ENCODE assay signal across 20 cellular contexts in genomic region chr4:150055467-150055866, GRCh38. TPM values are rescaled to one million over a fixed set of nuclear protein-coding genes. Genes with fewer than 3 reads are reported as not detected.
A peak's percentile ranks its signal among the peaks of the same experiment; 100 is the strongest.
DNase-seq lines count a peak whose midpoint lies in the region; ATAC-seq, FAIRE-seq and TF ChIP-seq lines count a peak whose summit lies in the region.
"Had no signal": no experiment of that assay in that cellular context is flagged by ENCODE, and none has a peak within 500 bp of the region (broad histone marks: within the 10 kb centered on the region; RNA-seq: fewer than 3 reads in every experiment).

No MANE protein-coding gene starts in this region.

- no peaks in the 10 kb centered on the region for H3K79me2 ChIP-seq in HepG2 (ENCODE audit: insufficient read depth, low read length)

- no peak overlapping the region for H2BK120ac ChIP-seq in IMR-90 (ENCODE audit: low read depth, low read length)

- peaks cover 1% of the 10 kb centered on the region for H3K27me3 Mint-ChIP-seq in activated CD8-positive, alpha-beta T cell treated with anti-CD3 and anti-CD28 coated beads for 36 hours
- H3K27me3 Mint-ChIP-seq: B cell had no signal

- H3K9me3 ChIP-seq in HepG2 (ENCODE audit: low read length), result peaks cover 26% of the 10 kb centered on the region
- H3K9me3 ChIP-seq in right lobe of liver, result peaks cover 0 to 5% (median 0%) of the 10 kb centered on the region in 4 donors
- no peaks in the 10 kb centered on the region for H3K9me3 ChIP-seq in IMR-90 (ENCODE audit: control insufficient read depth, insufficient read depth, low read length)

- peaks cover 5% of the 10 kb centered on the region for H3K9me3 Mint-ChIP-seq in activated CD8-positive, alpha-beta T cell treated with anti-CD3 and anti-CD28 coated beads for 36 hours

- no peaks in the 10 kb centered on the region; a peak in 2 of 5 replicates for H3K27me3 ChIP-seq in HepG2 (ENCODE audit: control insufficient read depth in 1 of 2, insufficient read depth in 2 of 2, low read length in 2 of 2)
- no peaks in the 10 kb centered on the region for H3K27me3 ChIP-seq in right lobe of liver
- H3K27me3 ChIP-seq in IMR-90 (ENCODE audit: control insufficient read depth, insufficient read depth, low read length), result no peaks in the 10 kb centered on the region
- H3K27me3 ChIP-seq: BLaER1 treated with 17β-estradiol and CSF1 and Interleukin-3, amounts not matched to agents 10 nM and 100 nM had no signal

- H3K36me3 ChIP-seq in HepG2 (replicated peaks in 1 of 2; ENCODE audit: control insufficient read depth in 1 of 2, insufficient read depth in 2 of 2, low read length in 2 of 2) (no peaks in the 10 kb centered on the region), right lobe of liver (no peaks in the 10 kb centered on the region), IMR-90 (ENCODE audit: control insufficient read depth, insufficient read depth, low read length) (no peaks in the 10 kb centered on the region)
- H3K36me3 ChIP-seq: BLaER1 treated with 17β-estradiol and CSF1 and Interleukin-3, amounts not matched to agents 10 nM and 100 nM had no signal

- no peaks in the 10 kb centered on the region for H3K36me3 Mint-ChIP-seq in activated CD8-positive, alpha-beta T cell treated with anti-CD3 and anti-CD28 coated beads for 36 hours (ENCODE audit: low read depth)
- H3K36me3 Mint-ChIP-seq: CD8-positive, alpha-beta T cell had no signal

- H3K4ac ChIP-seq in IMR-90 (ENCODE audit: low read depth, low read length), result no peak overlapping the region

- no peak overlapping the region for H4K91ac ChIP-seq in IMR-90 (ENCODE audit: insufficient read depth, low read depth, low read length)

- FAIRE-seq in HepG2 (lab: Jason Lieb, UNC), result no peak
- FAIRE-seq: D721Med, G401.6, GM12891, GM19239 had no signal

- H3K4me3 ChIP-seq in HepG2 (replicated peaks in 1 of 3; ENCODE audit: insufficient read depth in 1 of 3, low read depth in 2 of 3, low read length in 3 of 3), result no peak overlapping the region
- H3K4me3 ChIP-seq in right lobe of liver, result no peak overlapping the region
- no peak overlapping the region for H3K4me3 ChIP-seq in IMR-90 (ENCODE audit: insufficient read depth, low read depth, low read length)
- H3K4me3 ChIP-seq: BLaER1 treated with 17β-estradiol and CSF1 and Interleukin-3, amounts not matched to agents 10 nM and 100 nM had no signal

- H3K4me1 ChIP-seq in HepG2 (ENCODE audit: insufficient read depth, low read length), result no peaks in the 10 kb centered on the region
- H3K4me1 ChIP-seq in right lobe of liver, result no peaks in the 10 kb centered on the region
- H3K4me1 ChIP-seq in IMR-90 (ENCODE audit: control insufficient read depth, insufficient read depth, low read length), result no peaks in the 10 kb centered on the region; the same call in 1 of the 2 replicates

- no peak overlapping the region for H2BK15ac ChIP-seq in IMR-90 (ENCODE audit: low read depth, low read length)

- no peak overlapping the region for H3K18ac ChIP-seq in IMR-90 (ENCODE audit: low read depth, low read length)

- H2AK9ac ChIP-seq in IMR-90 (replicated peaks; ENCODE audit: low read depth, low read length, poor library complexity), result no peak overlapping the region

- 0% methylated on average over 1 of the region's 1 CpG for WGBS in HepG2 (ENCODE audit: low lambda C conversion rate)
- 36% methylated on average over 1 of the region's 1 CpG for WGBS in right lobe of liver (ENCODE audit: insufficient coverage, low coverage, low lambda C conversion rate, missing lambda C conversion rate)
- WGBS in IMR-90 (ENCODE audit: extremely low coverage in 2 of 2, insufficient read length in 1 of 2), 2 experiments, result no CpG with 5 or more reads among the region's 1 CpG

- H3K27ac ChIP-seq in HepG2 (ENCODE audit: extremely low read length, insufficient read depth, low read length) (no peak overlapping the region), right lobe of liver (no peak overlapping the region), IMR-90 (ENCODE audit: insufficient read depth, low read length) (no peak overlapping the region)
- H3K27ac ChIP-seq: BLaER1 treated with 17β-estradiol and CSF1 and Interleukin-3, amounts not matched to agents 10 nM and 100 nM; C4-2B had no signal

- no peak overlapping the region for H4K8ac ChIP-seq in IMR-90 (ENCODE audit: low read depth in 2 of 2, low read length in 2 of 2)

- DNase-seq in HepG2 (ENCODE audit: low spot score), result peak; percentile 46
- no peak for DNase-seq in right lobe of liver
- DNase-seq in DMS53 (lab: John Stamatoyannopoulos, UW), result peak; percentile 43
- DNase-seq in IMR-90, result no peak
- no peak for DNase-seq in activated CD8-positive, alpha-beta T cell treated with anti-CD3 and anti-CD28 coated beads for 36 hours
- DNase-seq: 8988T; AML-193; Calu3; CD4-positive, alpha-beta T cell; CD8-positive, alpha-beta T cell; DMS79 treated with DMSO at 0.1 percent for 48 hours; GF-D8 had no signal

- H3K56ac ChIP-seq in IMR-90 (ENCODE audit: extremely low read depth, insufficient read depth, low read length), result no peak overlapping the region

- H3K27ac Mint-ChIP-seq in activated CD8-positive, alpha-beta T cell treated with anti-CD3 and anti-CD28 coated beads for 36 hours, result no peak overlapping the region
- H3K27ac Mint-ChIP-seq: B cell; CD4-positive, alpha-beta T cell; CD8-positive, alpha-beta T cell had no signal

- no peaks in the 10 kb centered on the region for H3K4me1 Mint-ChIP-seq in activated CD8-positive, alpha-beta T cell treated with anti-CD3 and anti-CD28 coated beads for 36 hours (ENCODE audit: low read depth)
- H3K4me1 Mint-ChIP-seq: B cell had no signal

- TF ChIP-seq CTCF in HepG2 (CRISPR knock-in tag; IDR thresholded peaks at IDR 0.05) (no peak), right lobe of liver (IDR thresholded peaks at IDR 0.05) (no peak), IMR-90 (conservative IDR thresholded peaks at IDR 0.05; ENCODE audit: low read depth, low read length) (no peak)
- TF ChIP-seq CTCF in activated CD8-positive, alpha-beta T cell treated with anti-CD3 and anti-CD28 coated beads for 36 hours (IDR thresholded peaks at IDR 0.05), result no peak

- TF ChIP-seq EP300 in HepG2 (IDR thresholded peaks at IDR 0.05; ENCODE audit: low read depth in 2 of 2, low read length in 2 of 2) (no peak), HepG2 (CRISPR knock-in tag; IDR thresholded peaks at IDR 0.05; ENCODE audit: borderline replicate concordance) (no peak)

- no peak overlapping the region for H2AFZ ChIP-seq in HepG2 (ENCODE audit: low read length)
- no peak overlapping the region for H2AFZ ChIP-seq in IMR-90 (replicated peaks; ENCODE audit: low read length, poor library complexity)

- CTCF ChIA-PET in HepG2 (lab: Yijun Ruan, JAX; ENCODE audit: low intra/inter-chr PET ratio, low total read pairs) (no interaction called here), IMR-90 (lab: Yijun Ruan, JAX) (no interaction called here)
- CTCF ChIA-PET in activated CD8-positive, alpha-beta T cell treated with anti-CD3 and anti-CD28 coated beads for 36 hours (lab: Charles Lee), result no interaction called here

- 0 out of 2 replicates have a peak overlapping the region, but pooled peaks have one; percentile 14 for H2BK20ac ChIP-seq in IMR-90 (ENCODE audit: low read depth, low read length)

- no peak overlapping the region for H3K4me2 ChIP-seq in HepG2 (ENCODE audit: low read depth, low read length)
- H3K4me2 ChIP-seq in IMR-90 (ENCODE audit: low read depth, low read length), result no peak overlapping the region
- H3K4me2 ChIP-seq: BLaER1 treated with 17β-estradiol and CSF1 and Interleukin-3, amounts not matched to agents 10 nM and 100 nM had no signal

- H4K20me1 ChIP-seq in HepG2 (ENCODE audit: insufficient read depth, low read length), result no peaks in the 10 kb centered on the region
- H4K20me1 ChIP-seq in IMR-90 (ENCODE audit: insufficient read depth, low read length), result no peaks in the 10 kb centered on the region
- H4K20me1 ChIP-seq: BLaER1 treated with 17β-estradiol and CSF1 and Interleukin-3, amounts not matched to agents 10 nM and 100 nM had no signal

- peak; percentile 53 for ATAC-seq in HepG2
- no peak for ATAC-seq in right lobe of liver
- no peak for ATAC-seq in IMR-90 (ENCODE audit: low read depth)
- ATAC-seq in HG03175 (IDR thresholded peaks at IDR 0.05; ENCODE audit: unreplicated experiment), result no peak
- ATAC-seq in activated CD8-positive, alpha-beta T cell treated with anti-CD3 and anti-CD28 coated beads for 36 hours, result no peak
- ATAC-seq: CD8-positive, alpha-beta T cell had no signal

- H4K5ac ChIP-seq in IMR-90 (ENCODE audit: low read depth, low read length), result no peak overlapping the region

- H3K4me3 Mint-ChIP-seq in activated CD8-positive, alpha-beta T cell treated with anti-CD3 and anti-CD28 coated beads for 36 hours, result no peak overlapping the region
- H3K4me3 Mint-ChIP-seq: B cell; CD4-positive, alpha-beta T cell; CD8-positive, alpha-beta T cell had no signal

- no peak overlapping the region for H3K23ac ChIP-seq in IMR-90 (ENCODE audit: low read depth, low read length)

- H3K9me1 ChIP-seq in IMR-90 (ENCODE audit: insufficient read depth, low read length), result no peaks in the 10 kb centered on the region

- no peak overlapping the region for H2AK5ac ChIP-seq in IMR-90 (ENCODE audit: low read depth, low read length)

- no peak overlapping the region for H3K14ac ChIP-seq in IMR-90 (replicated peaks; ENCODE audit: low read depth, low read length)

- POLR2A ChIA-PET in HepG2 (lab: Yijun Ruan, JAX), result no interaction called here
- POLR2A ChIA-PET in IMR-90 (lab: Charles Lee; ENCODE audit: unreplicated experiment), result no interaction called here
- POLR2A ChIA-PET in activated CD8-positive, alpha-beta T cell treated with anti-CD3 and anti-CD28 coated beads for 36 hours (lab: Charles Lee), result no interaction called here

- TF ChIP-seq POLR2A in HepG2 (IDR thresholded peaks at IDR 0.05; ENCODE audit: insufficient read depth in 1 of 2, low read depth in 2 of 2, low read length in 2 of 2) (no peak), right lobe of liver (IDR thresholded peaks at IDR 0.05) (no peak), IMR-90 (IDR thresholded peaks at IDR 0.05; ENCODE audit: low read depth, low read length) (no peak)

- intact Hi-C loops in HepG2 (cut with micrococcal nuclease; ENCODE audit: unreplicated experiment) (no loop called here), right lobe of liver (cut with DNase I) (no loop called here), IMR-90 (cut with micrococcal nuclease) (no loop called here)
- intact Hi-C loops in activated CD8-positive, alpha-beta T cell treated with anti-CD3 and anti-CD28 coated beads for 36 hours (cut with micrococcal nuclease), result no loop called here

- dilution Hi-C loops in IMR-90 (cut with HindIII; ENCODE audit: low sequenced_read_pairs, unreplicated experiment), result no loop called here

- no TSS peak for BruUV-seq in HepG2 (replicated peaks; lab: Mats Ljungman, UMichigan)
- no TSS peak for BruUV-seq in IMR-90 (replicated peaks; lab: Mats Ljungman, UMichigan)

- H3K79me1 ChIP-seq in IMR-90 (ENCODE audit: low read depth in 1 of 2, low read length in 2 of 2), result no peaks in the 10 kb centered on the region

- no peak for TF ChIP-seq RAD21 in HepG2 (CRISPR knock-in tag; IDR thresholded peaks at IDR 0.05)
- TF ChIP-seq RAD21 in IMR-90 (IDR thresholded peaks at IDR 0.05; ENCODE audit: low read length), result no peak

- H3K9ac ChIP-seq in HepG2 (ENCODE audit: insufficient read depth, low read depth, low read length) (no peak overlapping the region), IMR-90 (ENCODE audit: low read depth, low read length) (no peak overlapping the region)
- H3K9ac ChIP-seq: BLaER1 treated with 17β-estradiol and CSF1 and Interleukin-3, amounts not matched to agents 10 nM and 100 nM had no signal

- in situ Hi-C loops in HepG2 (cut with HindIII; ENCODE audit: extremely low pct_ligation_motif_present, low pct_unique_long_range_greater_than_20kb), result no loop called here
- in situ Hi-C loops in IMR-90 (cut with MboI; ENCODE audit: low sequenced_read_pairs), result no loop called here

- H2BK5ac ChIP-seq in IMR-90 (ENCODE audit: low read depth, low read length, poor library complexity, severe bottlenecking), result no peak overlapping the region

RNA-seq across cellular contexts. Expression of gene DCLK2, which starts 22.8 kb away (rescaled TPM):
- total RNA-seq in HepG2 (2016; rRNA removed; fragmentation: Illumina TruSeq; extraction: Trizol) (not detected in 2 replicates), right lobe of liver (1 to 10 TPM in 2 of 6 experiments, under 1 TPM in 4; 0.35 to 1.8 (median 0.68) TPM), IMR-90 (2012; rRNA removed) (10.8 and 11.3 TPM in 2 replicates)
- total RNA-seq in HepG2 (2016; cell fraction: cytosol; rRNA removed; fragmentation: Illumina TruSeq; extraction: Trizol; ENCODE audit: low read depth), result not detected in 2 replicates
- not detected in 2 replicates for total RNA-seq in HepG2 (2016; cell fraction: insoluble cytoplasmic fraction; rRNA removed; fragmentation: Illumina TruSeq; extraction: Trizol)
- not detected in 2 replicates for total RNA-seq in HepG2 (2016; cell fraction: membrane; rRNA removed; fragmentation: Illumina TruSeq; extraction: Trizol)
- not detected in 2 replicates for total RNA-seq in HepG2 (2016; cell fraction: nucleus; rRNA removed; fragmentation: Illumina TruSeq; extraction: Trizol)
- polyA plus RNA-seq in HepG2 (2011; rRNA removed) (not detected in 2 replicates), IMR-90 (2012; rRNA removed) (13.2 and 15.5 TPM in 2 replicates)
- not detected in 2 replicates for polyA plus RNA-seq in HepG2 (2011; cell fraction: cytosol; rRNA removed)
- not detected in 2 replicates for polyA plus RNA-seq in HepG2 (2011; cell fraction: nucleus; rRNA removed)
- polyA plus RNA-seq in HepG2 (2012), result not detected in 2 replicates
- 0.02 TPM in 1 of 2 replicates, not detected in the other for polyA plus RNA-seq in HepG2 (2016; cell fraction: cytosol; fragmentation: Illumina TruSeq; extraction: Trizol; ENCODE audit: low read depth)
- not detected in 2 replicates for polyA plus RNA-seq in HepG2 (2016; cell fraction: insoluble cytoplasmic fraction; fragmentation: Illumina TruSeq; extraction: Trizol; ENCODE audit: low read depth)
- polyA plus RNA-seq in HepG2 (2016; cell fraction: membrane; fragmentation: Illumina TruSeq; extraction: Trizol; ENCODE audit: low read depth), result not detected in 2 replicates
- polyA plus RNA-seq in HepG2 (2016; cell fraction: nucleus; fragmentation: Illumina TruSeq; extraction: Trizol; ENCODE audit: insufficient read depth, low read depth), result not detected in 2 replicates
- 4.1 TPM in 1 of 2 replicates, not detected in the other for polyA minus RNA-seq in HepG2 (2011; rRNA and poly(A)+ RNA removed; ENCODE audit: low replicate concordance)
- polyA minus RNA-seq in HepG2 (2011; cell fraction: cytosol; rRNA and poly(A)+ RNA removed), result not detected in 2 replicates
- not detected in 2 replicates for polyA minus RNA-seq in HepG2 (2011; cell fraction: nucleus; rRNA and poly(A)+ RNA removed)
- 7.1 and 9.1 TPM in 2 replicates for polyA plus RNA-seq in IMR-90 (2012; cell fraction: cytosol; rRNA removed)
- 28.7 and 33.6 TPM in 2 replicates for polyA plus RNA-seq in IMR-90 (2012; cell fraction: nucleus; rRNA removed; ENCODE audit: low replicate concordance)
- total RNA-seq in activated CD8-positive, alpha-beta T cell treated with anti-CD3 and anti-CD28 coated beads for 36 hours, result not detected
- total RNA-seq: CD4-positive, alpha-beta T cell had no signal

Comparison
In these comparisons a context has a peak if more than half of its experiments do, and no peak if none do; other contexts are left out.
1. DNase-seq: peak in HepG2 (single experiment) and DMS53 (single experiment); none in right lobe of liver (0 of 3), IMR-90 (single experiment) and activated CD8-positive, alpha-beta T cell treated with anti-CD3 and anti-CD28 coated beads for 36 hours (single experiment).